ENCODE assay signal across 2 cellular contexts in genomic region chr1:6578624-6579373, GRCh38.
TF ChIP-seq lines count a peak whose summit lies in the region.

No MANE protein-coding gene starts in this region.

TF ChIP-seq in endothelial cell of umbilical vein, 7 proteins besides CTCF, POLR2A, EP300 and RAD21:
- TF ChIP-seq GATA2 (IDR thresholded peaks at IDR 0.05; ENCODE audit: insufficient read depth, insufficient read length, low read depth, low read length), result no peak
- no peak for TF ChIP-seq FOS (IDR thresholded peaks at IDR 0.05; ENCODE audit: borderline replicate concordance, insufficient read depth, low read length)
- no peak for TF ChIP-seq JUN (IDR thresholded peaks at IDR 0.05; ENCODE audit: borderline replicate concordance, insufficient read depth, insufficient read length, low read depth)
- TF ChIP-seq POLR2AphosphoS5 (IDR thresholded peaks at IDR 0.05; ENCODE audit: insufficient read depth, low read depth, low read length), result no peak
- TF ChIP-seq MAX (IDR thresholded peaks at IDR 0.05; ENCODE audit: insufficient read depth, insufficient read length), result no peak
- TF ChIP-seq EZH2 (IDR thresholded peaks at IDR 0.05; ENCODE audit: borderline replicate concordance, low read depth, low read length, severe bottlenecking), result no peak
- TF ChIP-seq MYC (IDR thresholded peaks at IDR 0.05; ENCODE audit: low read depth, low read length), result no peak

TF ChIP-seq in HEK293T, 16 proteins besides CTCF, POLR2A, EP300 and RAD21:
- no peak for TF ChIP-seq LEF1 (IDR thresholded peaks at IDR 0.05; ENCODE audit: borderline replicate concordance)
- TF ChIP-seq PKNOX1 (IDR thresholded peaks at IDR 0.05), result no peak
- TF ChIP-seq L3MBTL2 (conservative IDR thresholded peaks at IDR 0.05), result no peak
- no peak for TF ChIP-seq TARDBP (IDR thresholded peaks at IDR 0.05)
- no peak for TF ChIP-seq BHLHE40 (IDR thresholded peaks at IDR 0.05; ENCODE audit: borderline replicate concordance)
